ENCODE assay signal across 27 cellular contexts in the genomic region with DNA sequence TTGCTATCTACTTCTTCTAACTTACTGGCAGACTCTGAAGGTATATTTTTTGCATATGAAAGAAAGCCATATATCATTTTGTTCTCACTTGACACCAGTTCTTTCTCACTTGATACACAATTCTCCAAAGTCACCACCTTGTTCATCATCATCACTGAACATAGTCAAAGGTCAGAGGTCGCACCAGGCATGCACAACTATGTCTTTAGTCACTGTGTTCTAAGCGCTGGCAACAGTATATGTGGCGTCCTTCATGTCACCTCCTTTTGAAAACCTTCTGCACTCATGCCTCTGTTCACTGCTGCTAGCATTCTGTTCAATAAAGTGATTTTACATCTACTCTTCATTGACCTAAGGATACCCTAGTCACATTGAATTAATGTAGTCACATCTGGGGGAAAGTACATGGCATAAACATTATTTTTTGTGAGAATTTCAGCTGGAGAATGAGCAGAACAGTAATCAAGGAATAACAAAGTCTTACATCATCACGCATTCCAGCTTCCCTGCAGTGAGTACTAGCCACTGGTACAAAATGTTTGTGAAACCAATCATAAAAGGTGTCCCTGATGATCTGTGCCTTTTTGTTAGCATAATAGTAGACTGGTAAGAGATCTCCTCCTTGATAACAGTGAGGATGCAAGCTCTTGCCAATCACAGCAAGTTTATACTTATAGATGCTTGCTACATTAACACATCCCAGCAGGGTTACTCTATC. TPM values are rescaled to one million over a fixed set of nuclear protein-coding genes. Genes with fewer than 3 reads are reported as not detected.
A peak's percentile ranks its signal among the peaks of the same experiment; 100 is the strongest.
DNase-seq lines count a peak whose midpoint lies in the region; ATAC-seq, FAIRE-seq and TF ChIP-seq lines count a peak whose summit lies in the region.
"Had no signal": no experiment of that assay in that cellular context is flagged by ENCODE, and none has a peak within 500 bp of the region (broad histone marks: within the 10 kb centered on the region; RNA-seq: fewer than 3 reads in every experiment).

No MANE protein-coding gene starts in this region.

- H3K27me3 ChIP-seq in breast epithelium (no peaks in the 10 kb centered on the region), Panc1 (ENCODE audit: control insufficient read depth, insufficient read depth, low read length) (no peaks in the 10 kb centered on the region), esophagus muscularis mucosa (no peaks in the 10 kb centered on the region)
- H3K27me3 ChIP-seq: body of pancreas, SJCRH30 had no signal

- in situ Hi-C loops in Panc1 (cut with HindIII; ENCODE audit: low pct_unique_long_range_greater_than_20kb, low sequenced_read_pairs) = no loop called here

- CTCF ChIA-PET in MCF 10A (lab: Yijun Ruan, JAX) (no interaction called here), Panc1 (lab: Charles Lee) (interaction anchor here (0.6 kb wide), 1 partner anchor 205 kb away, joined by 3 read pairs; no protein-coding TSS in a partner anchor)

- WGBS in esophagus muscularis mucosa = 83% methylated on average over 4 of the region's 4 CpGs

- H3K36me3 ChIP-seq in breast epithelium (no peaks in the 10 kb centered on the region), Panc1 (ENCODE audit: control insufficient read depth, insufficient read depth, low read length) (no peaks in the 10 kb centered on the region), esophagus muscularis mucosa (no peaks in the 10 kb centered on the region)
- H3K36me3 ChIP-seq: SJCRH30 had no signal

- FAIRE-seq in urothelium cell line (lab: Jason Lieb, UNC) = peak; percentile 90
- FAIRE-seq: GM12891, small intestine had no signal

- no peak overlapping the region for H3K27ac Mint-ChIP-seq in MCF 10A (ENCODE audit: low read depth, unreplicated experiment)
- H3K27ac Mint-ChIP-seq: activated naive CD4-positive, alpha-beta T cell treated with anti-CD3 and anti-CD28 coated beads, Interleukin-2, amount 50 U/mL, for 24 hours; activated T-cell treated with anti-CD3 and anti-CD28 coated beads, Interleukin-2, amount 50 U/mL, for 72 hours; nephron; progenitor cell of endocrine pancreas; T-helper 17 cell had no signal

- DNase-seq in MCF 10A (ENCODE audit: unreplicated experiment) = peak; percentile 39
- no peak for DNase-seq in breast epithelium (ENCODE audit: low spot score in 2 of 2)
- no peak for DNase-seq in Panc1 (ENCODE audit: low read depth, low spot score)
- peak; percentile 53 for DNase-seq in esophagus muscularis mucosa (ENCODE audit: extremely low spot score)
- DNase-seq in urothelium cell line (ENCODE audit: low spot score) = no peak
- no peak for DNase-seq in HUDEP-2 (lab: John Stamatoyannopoulos, UW; ENCODE audit: unreplicated experiment in 76 of 76)
- DNase-seq in T-helper 9 cell = no peak
- DNase-seq: 8988T; activated CD4-positive, CD25-positive, alpha-beta regulatory T cell; activated CD8-positive, alpha-beta memory T cell treated with anti-CD3 and anti-CD28 coated beads for 24 hours; activated T-cell treated with anti-CD3 and anti-CD28 coated beads, Interleukin-2, amount 50 U/mL, for 72 hours; body of pancreas; C1 segment of cervical spinal cord; cortex of kidney; left cardiac atrium; NCI-H2107; NCI-H69; SJCRH30; small intestine; stimulated activated CD4-positive, alpha-beta T cell treated with anti-CD3 and anti-CD28 coated beads, Interleukin-4, amount 100 ng/mL, for 24 hours; T-helper 17 cell had no signal

- no peaks in the 10 kb centered on the region for H3K36me3 Mint-ChIP-seq in MCF 10A (ENCODE audit: insufficient read depth, unreplicated experiment)

- H3K27ac ChIP-seq in breast epithelium (no peak overlapping the region), Panc1 (ENCODE audit: low read length) (no peak overlapping the region; the same call in 1 of the 2 replicates), esophagus muscularis mucosa (replicated peaks in 1 of 4) (no peak overlapping the region)
- H3K27ac ChIP-seq: body of pancreas, SJCRH30 had no signal

- H3K4me3 ChIP-seq in breast epithelium (no peak overlapping the region), Panc1 (ENCODE audit: low read depth in 2 of 2, low read length in 2 of 2) (no peak overlapping the region), esophagus muscularis mucosa (no peak overlapping the region)
- H3K4me3 ChIP-seq: body of pancreas, SJCRH30 had no signal

- no peaks in the 10 kb centered on the region for H3K27me3 Mint-ChIP-seq in MCF 10A (ENCODE audit: insufficient read depth, unreplicated experiment)

- peak; percentile 78 for ATAC-seq in Panc1
- ATAC-seq in GM21367 (IDR thresholded peaks at IDR 0.05; ENCODE audit: unreplicated experiment) = no peak
- ATAC-seq: activated T-cell treated with anti-CD3 and anti-CD28 coated beads, Interleukin-2, amount 50 U/mL, for 72 hours; body of pancreas; left cardiac atrium; T-helper 17 cell had no signal

- TF ChIP-seq POLR2A in breast epithelium (IDR thresholded peaks at IDR 0.05) (no peak), esophagus muscularis mucosa (IDR thresholded peaks at IDR 0.05; ENCODE audit: low read depth) (no peak)

- TF ChIP-seq EP300 in esophagus muscularis mucosa (IDR thresholded peaks at IDR 0.05) = no peak

- BruUV-seq in MCF 10A (replicated peaks; lab: Mats Ljungman, UMichigan) (no TSS peak), Panc1 (replicated peaks; lab: Mats Ljungman, UMichigan) (no TSS peak)

- no peak overlapping the region for H3K4me3 Mint-ChIP-seq in MCF 10A (ENCODE audit: unreplicated experiment)
- H3K4me3 Mint-ChIP-seq: activated naive CD4-positive, alpha-beta T cell treated with anti-CD3 and anti-CD28 coated beads, Interleukin-2, amount 50 U/mL, for 24 hours; activated T-cell treated with anti-CD3 and anti-CD28 coated beads, Interleukin-2, amount 50 U/mL, for 72 hours; nephron; T-helper 17 cell had no signal

- peaks cover 5% of the 10 kb centered on the region for H3K4me1 Mint-ChIP-seq in MCF 10A (ENCODE audit: insufficient read depth, unreplicated experiment)
- H3K4me1 Mint-ChIP-seq: activated naive CD4-positive, alpha-beta T cell treated with anti-CD3 and anti-CD28 coated beads, Interleukin-2, amount 50 U/mL, for 24 hours; nephron; T-helper 17 cell had no signal

- H3K9me3 Mint-ChIP-seq in MCF 10A (ENCODE audit: unreplicated experiment) = peaks cover 14% of the 10 kb centered on the region

- H3K9me3 ChIP-seq in breast epithelium (peaks cover 0 to 15% of the 10 kb centered on the region in 2 donors), Panc1 (ENCODE audit: control insufficient read depth, insufficient read depth, low read depth, low read length) (no peaks in the 10 kb centered on the region), esophagus muscularis mucosa (peaks cover 0 to 13% (median 6%) of the 10 kb centered on the region in 4 donors)
- H3K9me3 ChIP-seq: body of pancreas had no signal

- intact Hi-C loops in MCF 10A (cut with micrococcal nuclease) = no loop called here
- intact Hi-C loops in breast epithelium (cut with DNase I; ENCODE audit: low total_unique reads) = no loop called here
- intact Hi-C loops in Panc1 (cut with micrococcal nuclease; ENCODE audit: unreplicated experiment) = no loop called here
- intact Hi-C loops in esophagus muscularis mucosa (cut with DNase I) = no loop called here

- H3K4me1 ChIP-seq in breast epithelium = no peaks in the 10 kb centered on the region
- H3K4me1 ChIP-seq in Panc1 (ENCODE audit: control insufficient read depth, insufficient read depth, low read length) = peaks cover 3% of the 10 kb centered on the region; the same call in 1 of the 2 replicates
- no peaks in the 10 kb centered on the region for H3K4me1 ChIP-seq in esophagus muscularis mucosa
- H3K4me1 ChIP-seq: body of pancreas, SJCRH30 had no signal

- POLR2A ChIA-PET in MCF 10A (lab: Yijun Ruan, JAX) (no interaction called here), Panc1 (lab: Charles Lee) (no interaction called here)

- no peak for TF ChIP-seq CTCF in MCF 10A (IDR thresholded peaks at IDR 0.05; ENCODE audit: unreplicated experiment)
- TF ChIP-seq CTCF in breast epithelium (IDR thresholded peaks at IDR 0.05) = no peak
- TF ChIP-seq CTCF in Panc1 (IDR thresholded peaks at IDR 0.05) = no peak
- TF ChIP-seq CTCF in esophagus muscularis mucosa (IDR thresholded peaks at IDR 0.05) = no peak

RNA-seq across cellular contexts. Expression of gene TBX4, which starts 20.5 kb away (rescaled TPM):
- not detected in 2 replicates for total RNA-seq in MCF 10A (2022)
- under 1 TPM in 1 of 3 donors, not detected in 2; 0.80 TPM for total RNA-seq in breast epithelium
- not detected for total RNA-seq in Panc1 (2021; ENCODE audit: unreplicated experiment)
- 0.19 TPM for polyA plus RNA-seq in Panc1 (2012; ENCODE audit: insufficient read length)
- not detected for total RNA-seq in esophagus muscularis mucosa
- total RNA-seq: activated T-cell treated with anti-CD3 and anti-CD28 coated beads, Interleukin-2, amount 50 U/mL, for 72 hours; body of pancreas; left cardiac atrium; progenitor cell of endocrine pancreas; T-helper 17 cell; ureter had no signal
- polyA plus RNA-seq: small intestine had no signal

RNA-seq across cellular contexts. Expression of gene TBX2, which starts 32.1 kb away (rescaled TPM):
- total RNA-seq in MCF 10A (2022) = 1.5 and 4.3 TPM in 2 replicates
- total RNA-seq in breast epithelium = 1 to 10 TPM; 4.8 to 8.5 (median 5.7) TPM
- total RNA-seq in Panc1 (2021; ENCODE audit: unreplicated experiment) = 35.6 TPM
- 30.7 TPM for polyA plus RNA-seq in Panc1 (2012; ENCODE audit: insufficient read length)
- total RNA-seq in esophagus muscularis mucosa = 10 to 100 TPM; 17.9 to 42.6 (median 31.3) TPM

Comparison
In these comparisons a context has a peak if more than half of its experiments do, and no peak if none do; other contexts are left out.
1. DNase-seq: peak in MCF 10A (single experiment) and esophagus muscularis mucosa (single experiment); none in breast epithelium (0 of 2), Panc1 (single experiment), urothelium cell line (single experiment), HUDEP-2 (0 of 76) and T-helper 9 cell (single experiment).